ENCODE assay signal across 1 cellular context in genomic region chr15:75639191-75639708, GRCh38.
TF ChIP-seq lines count a peak whose summit lies in the region.

No MANE protein-coding gene starts in this region.

TF ChIP-seq in endothelial cell of umbilical vein, 7 proteins besides CTCF, POLR2A, EP300 and RAD21 (continued from another document):
- no peak for TF ChIP-seq FOS (IDR thresholded peaks at IDR 0.05; ENCODE audit: borderline replicate concordance, insufficient read depth, low read length)
TF ChIP-seq in endothelial cell of umbilical vein: peak in this region for 0.
